ENCODE assay signal across 1 cellular context in genomic region chr15:57772223-57772957, GRCh38.
TF ChIP-seq lines count a peak whose summit lies in the region.

No MANE protein-coding gene starts in this region.

TF ChIP-seq in H1, 55 proteins besides CTCF, POLR2A, EP300 and RAD21 (continued from another document):
- TF ChIP-seq, protein P1, sequence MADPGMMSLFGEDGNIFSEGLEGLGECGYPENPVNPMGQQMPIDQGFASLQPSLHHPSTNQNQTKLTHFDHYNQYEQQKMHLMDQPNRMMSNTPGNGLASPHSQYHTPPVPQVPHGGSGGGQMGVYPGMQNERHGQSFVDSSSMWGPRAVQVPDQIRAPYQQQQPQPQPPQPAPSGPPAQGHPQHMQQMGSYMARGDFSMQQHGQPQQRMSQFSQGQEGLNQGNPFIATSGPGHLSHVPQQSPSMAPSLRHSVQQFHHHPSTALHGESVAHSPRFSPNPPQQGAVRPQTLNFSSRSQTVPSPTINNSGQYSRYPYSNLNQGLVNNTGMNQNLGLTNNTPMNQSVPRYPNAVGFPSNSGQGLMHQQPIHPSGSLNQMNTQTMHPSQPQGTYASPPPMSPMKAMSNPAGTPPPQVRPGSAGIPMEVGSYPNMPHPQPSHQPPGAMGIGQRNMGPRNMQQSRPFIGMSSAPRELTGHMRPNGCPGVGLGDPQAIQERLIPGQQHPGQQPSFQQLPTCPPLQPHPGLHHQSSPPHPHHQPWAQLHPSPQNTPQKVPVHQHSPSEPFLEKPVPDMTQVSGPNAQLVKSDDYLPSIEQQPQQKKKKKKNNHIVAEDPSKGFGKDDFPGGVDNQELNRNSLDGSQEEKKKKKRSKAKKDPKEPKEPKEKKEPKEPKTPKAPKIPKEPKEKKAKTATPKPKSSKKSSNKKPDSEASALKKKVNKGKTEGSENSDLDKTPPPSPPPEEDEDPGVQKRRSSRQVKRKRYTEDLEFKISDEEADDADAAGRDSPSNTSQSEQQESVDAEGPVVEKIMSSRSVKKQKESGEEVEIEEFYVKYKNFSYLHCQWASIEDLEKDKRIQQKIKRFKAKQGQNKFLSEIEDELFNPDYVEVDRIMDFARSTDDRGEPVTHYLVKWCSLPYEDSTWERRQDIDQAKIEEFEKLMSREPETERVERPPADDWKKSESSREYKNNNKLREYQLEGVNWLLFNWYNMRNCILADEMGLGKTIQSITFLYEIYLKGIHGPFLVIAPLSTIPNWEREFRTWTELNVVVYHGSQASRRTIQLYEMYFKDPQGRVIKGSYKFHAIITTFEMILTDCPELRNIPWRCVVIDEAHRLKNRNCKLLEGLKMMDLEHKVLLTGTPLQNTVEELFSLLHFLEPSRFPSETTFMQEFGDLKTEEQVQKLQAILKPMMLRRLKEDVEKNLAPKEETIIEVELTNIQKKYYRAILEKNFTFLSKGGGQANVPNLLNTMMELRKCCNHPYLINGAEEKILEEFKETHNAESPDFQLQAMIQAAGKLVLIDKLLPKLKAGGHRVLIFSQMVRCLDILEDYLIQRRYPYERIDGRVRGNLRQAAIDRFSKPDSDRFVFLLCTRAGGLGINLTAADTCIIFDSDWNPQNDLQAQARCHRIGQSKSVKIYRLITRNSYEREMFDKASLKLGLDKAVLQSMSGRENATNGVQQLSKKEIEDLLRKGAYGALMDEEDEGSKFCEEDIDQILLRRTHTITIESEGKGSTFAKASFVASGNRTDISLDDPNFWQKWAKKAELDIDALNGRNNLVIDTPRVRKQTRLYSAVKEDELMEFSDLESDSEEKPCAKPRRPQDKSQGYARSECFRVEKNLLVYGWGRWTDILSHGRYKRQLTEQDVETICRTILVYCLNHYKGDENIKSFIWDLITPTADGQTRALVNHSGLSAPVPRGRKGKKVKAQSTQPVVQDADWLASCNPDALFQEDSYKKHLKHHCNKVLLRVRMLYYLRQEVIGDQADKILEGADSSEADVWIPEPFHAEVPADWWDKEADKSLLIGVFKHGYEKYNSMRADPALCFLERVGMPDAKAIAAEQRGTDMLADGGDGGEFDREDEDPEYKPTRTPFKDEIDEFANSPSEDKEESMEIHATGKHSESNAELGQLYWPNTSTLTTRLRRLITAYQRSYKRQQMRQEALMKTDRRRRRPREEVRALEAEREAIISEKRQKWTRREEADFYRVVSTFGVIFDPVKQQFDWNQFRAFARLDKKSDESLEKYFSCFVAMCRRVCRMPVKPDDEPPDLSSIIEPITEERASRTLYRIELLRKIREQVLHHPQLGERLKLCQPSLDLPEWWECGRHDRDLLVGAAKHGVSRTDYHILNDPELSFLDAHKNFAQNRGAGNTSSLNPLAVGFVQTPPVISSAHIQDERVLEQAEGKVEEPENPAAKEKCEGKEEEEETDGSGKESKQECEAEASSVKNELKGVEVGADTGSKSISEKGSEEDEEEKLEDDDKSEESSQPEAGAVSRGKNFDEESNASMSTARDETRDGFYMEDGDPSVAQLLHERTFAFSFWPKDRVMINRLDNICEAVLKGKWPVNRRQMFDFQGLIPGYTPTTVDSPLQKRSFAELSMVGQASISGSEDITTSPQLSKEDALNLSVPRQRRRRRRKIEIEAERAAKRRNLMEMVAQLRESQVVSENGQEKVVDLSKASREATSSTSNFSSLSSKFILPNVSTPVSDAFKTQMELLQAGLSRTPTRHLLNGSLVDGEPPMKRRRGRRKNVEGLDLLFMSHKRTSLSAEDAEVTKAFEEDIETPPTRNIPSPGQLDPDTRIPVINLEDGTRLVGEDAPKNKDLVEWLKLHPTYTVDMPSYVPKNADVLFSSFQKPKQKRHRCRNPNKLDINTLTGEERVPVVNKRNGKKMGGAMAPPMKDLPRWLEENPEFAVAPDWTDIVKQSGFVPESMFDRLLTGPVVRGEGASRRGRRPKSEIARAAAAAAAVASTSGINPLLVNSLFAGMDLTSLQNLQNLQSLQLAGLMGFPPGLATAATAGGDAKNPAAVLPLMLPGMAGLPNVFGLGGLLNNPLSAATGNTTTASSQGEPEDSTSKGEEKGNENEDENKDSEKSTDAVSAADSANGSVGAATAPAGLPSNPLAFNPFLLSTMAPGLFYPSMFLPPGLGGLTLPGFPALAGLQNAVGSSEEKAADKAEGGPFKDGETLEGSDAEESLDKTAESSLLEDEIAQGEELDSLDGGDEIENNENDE (IDR thresholded peaks at IDR 0.05; ENCODE audit: insufficient replicate concordance, low read length), result no peak
- TF ChIP-seq SAP30 (IDR thresholded peaks at IDR 0.05; ENCODE audit: insufficient read depth, insufficient replicate concordance, low read length), result no peak
